ENCODE assay signal across 8 cellular contexts in the genomic region with DNA sequence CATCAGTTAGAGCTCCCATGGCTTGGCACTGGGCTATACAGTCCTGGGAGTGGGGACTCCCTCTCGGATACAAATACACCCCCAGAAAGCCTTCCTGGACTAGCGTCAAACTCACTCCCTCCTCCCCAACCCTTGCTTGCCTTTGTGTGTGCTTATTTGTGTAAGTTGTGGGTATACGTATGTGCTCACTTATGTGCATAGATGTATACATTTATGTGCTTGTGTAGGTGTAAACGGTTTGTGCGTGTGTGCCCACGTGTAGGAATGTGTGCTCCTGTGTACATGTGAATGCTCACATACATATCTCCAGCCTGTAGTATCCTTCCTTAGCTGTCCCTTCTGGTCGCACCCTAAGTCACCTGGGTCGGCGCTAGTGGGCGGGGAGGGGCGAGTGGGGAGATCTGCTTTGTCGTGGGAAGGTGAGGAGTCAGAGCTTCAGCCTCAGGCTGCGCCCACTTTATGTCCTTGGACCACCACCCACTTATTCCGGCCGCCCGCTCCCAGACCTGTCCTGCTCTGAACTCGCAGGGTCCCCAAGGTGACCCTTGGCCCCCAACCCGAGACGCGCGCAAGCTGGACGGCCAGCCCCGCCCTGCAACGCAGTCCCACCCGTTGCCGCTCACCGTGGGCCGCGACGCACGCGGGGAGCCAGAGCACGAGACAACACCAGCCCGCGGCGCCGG. TPM values are rescaled to one million over a fixed set of nuclear protein-coding genes. Genes with fewer than 3 reads are reported as not detected.
DNase-seq lines count a peak whose midpoint lies in the region; ATAC-seq, FAIRE-seq and TF ChIP-seq lines count a peak whose summit lies in the region.

No MANE protein-coding gene starts in this region.

- H3K36me3 ChIP-seq in K562 (ENCODE audit: control insufficient read depth, insufficient read depth, low read length) = peaks cover 46% of the 10 kb centered on the region
- H3K36me3 ChIP-seq in stomach = peaks cover 18 to 36% (median 25%) of the 10 kb centered on the region in 4 donors

- POLR2A ChIA-PET in K562 (lab: Yijun Ruan, JAX) = interaction anchor here (0.5 to 6.3 kb wide), 11 partner anchors 9 to 661 kb away, joined by 3 to 43 read pairs (median 5); no protein-coding TSS in a partner anchor

- no peak for TF ChIP-seq EP300 in K562 (IDR thresholded peaks at IDR 0.05; ENCODE audit: low read length)
- no peak for TF ChIP-seq EP300 in stomach (IDR thresholded peaks at IDR 0.05)

- H3K4me1 ChIP-seq in K562 (replicated peaks in 1 of 2; ENCODE audit: control insufficient read depth in 2 of 2, insufficient read depth in 2 of 2, low read length in 2 of 2) (peaks cover 13 to 19% of the 10 kb centered on the region in 2 experiments; a peak in 3 of 5 replicates), stomach (peaks cover 20 to 42% (median 39%) of the 10 kb centered on the region in 4 donors)

- H3K4me3 ChIP-seq in K562 (peak overlapping the region; percentile 95), stomach (peak overlapping the region; percentile 81 to 85 (median 82))

- peak overlapping the region; percentile 93 for H2AFZ ChIP-seq in K562 (ENCODE audit: low read depth, low read length)

- H4K20me1 ChIP-seq in K562 (replicated peaks; ENCODE audit: control insufficient read depth, insufficient read depth, low read length) = peaks cover 26% of the 10 kb centered on the region

- no peaks in the 10 kb centered on the region for H3K9me3 ChIP-seq in K562 (replicated peaks; ENCODE audit: control insufficient read depth, insufficient read depth, low read depth, low read length)
- no peaks in the 10 kb centered on the region for H3K9me3 ChIP-seq in stomach

- CTCF ChIA-PET in K562 (lab: Yijun Ruan, JAX; ENCODE audit: low intra/inter-chr PET ratio) = no interaction called here

- WGBS in K562 (ENCODE audit: insufficient coverage, low coverage, missing lambda C conversion rate) = 2% methylated on average over 13 of the region's 37 CpGs
- WGBS in stomach, 5 donors = 1 to 2% (median 1%) methylated on average over 32 to 37 of the region's 37 CpGs

- H3K27ac ChIP-seq in K562 (ENCODE audit: extremely low read depth, low read depth, low read length) (peak overlapping the region; percentile 67), stomach (peak overlapping the region; percentile 72 to 96 (median 92))

- peak; percentile 11 for DNase-seq in EH (ENCODE audit: low read depth)
- DNase-seq in NAMALWA (ENCODE audit: low spot score) = peak; percentile 63
- DNase-seq in K562 (ENCODE audit: extremely low read depth in 1 of 4, low spot score in 3 of 4) = peak; percentile 60 to 78 (median 71)
- peak; percentile 36 for DNase-seq in left kidney (ENCODE audit: low read depth, low spot score)
- no peak for DNase-seq in stomach
- DNase-seq in iPS-NIHi11 (ENCODE audit: low spot score) = no peak

- H3K79me2 ChIP-seq in K562 (ENCODE audit: control insufficient read depth, insufficient read depth, low read length) = peaks cover 50% of the 10 kb centered on the region

- no peak for TF ChIP-seq RAD21 in K562 (CRISPR knock-in tag; conservative IDR thresholded peaks at IDR 0.05 in 1 of 2, IDR thresholded peaks at IDR 0.05 in 1 of 2)

- intact Hi-C loops in K562 (cut with micrococcal nuclease) = loop anchor here (1.0 kb wide), 1 partner anchor 18 kb away; a partner anchor contains a TSS
- intact Hi-C loops in stomach (cut with DNase I; ENCODE audit: low total_unique reads) = no loop called here

- no peak for FAIRE-seq in K562 (lab: Jason Lieb, UNC)

- in situ Hi-C loops in K562 (cut with MboI) = no loop called here

- no peaks in the 10 kb centered on the region for H3K27me3 ChIP-seq in K562 (ENCODE audit: control insufficient read depth in 2 of 2, insufficient read depth in 2 of 2, low read length in 2 of 2)
- H3K27me3 ChIP-seq in stomach = no peaks in the 10 kb centered on the region

- TF ChIP-seq CTCF in K562 (IDR thresholded peaks at IDR 0.05 in 2 of 3, conservative IDR thresholded peaks at IDR 0.05 in 1 of 3; ENCODE audit: insufficient read depth in 2 of 3, low read depth in 1 of 3, low read length in 3 of 3) = peak; percentile 16 to 48 (median 33); a peak in 4 of 6 replicates
- no peak for TF ChIP-seq CTCF in stomach (IDR thresholded peaks at IDR 0.05)

- TF ChIP-seq POLR2A in K562 (conservative IDR thresholded peaks at IDR 0.05) = no peak
- TF ChIP-seq POLR2A in stomach (IDR thresholded peaks at IDR 0.05) = no peak

- H3K9ac ChIP-seq in K562 (ENCODE audit: insufficient read depth in 1 of 2, low read depth in 2 of 2, low read length in 2 of 2) = peak overlapping the region; percentile 91 to 95

- ATAC-seq in GM21390 (IDR thresholded peaks at IDR 0.05; ENCODE audit: unreplicated experiment) (peak; percentile 2), K562 (peak; percentile 54), GM19351 (IDR thresholded peaks at IDR 0.05; ENCODE audit: unreplicated experiment) (no peak)

- TSS peak; percentile 68 for BruUV-seq in K562 (replicated peaks; lab: Mats Ljungman, UMichigan)

- peak overlapping the region; percentile 98 for H3K4me2 ChIP-seq in K562 (ENCODE audit: insufficient read depth, low read length)

- H3K9me1 ChIP-seq in K562 (ENCODE audit: control insufficient read depth, insufficient read depth, low read length) = peaks cover 11% of the 10 kb centered on the region

RNA-seq across cellular contexts. Expression of a gene that starts 0.4 kb away (rescaled TPM):
- total RNA-seq in K562 (2011; cell fraction: chromatin; rRNA removed; ENCODE audit: low replicate concordance) = 11.4 and 34.2 TPM in 2 replicates
- 47.5 and 50.4 TPM in 2 replicates for total RNA-seq in K562 (2011; cell fraction: nucleolus; rRNA removed)
- total RNA-seq in K562 (2011; cell fraction: nucleoplasm; rRNA removed) = 38.3 and 45.1 TPM in 2 replicates
- 43.1 and 47.4 TPM in 2 replicates for total RNA-seq in K562 (2014; rRNA removed)
- 26.1 and 32.9 TPM in 2 replicates for total RNA-seq in K562 (2014; rRNA removed; fragmentation: Illumina TruSeq; extraction: Trizol)
- 33.8 and 33.9 TPM in 2 replicates for total RNA-seq in K562 (2015; rRNA removed; fragmentation: Illumina TruSeq; extraction: Trizol)
- total RNA-seq in K562 (2021) = 36.3 and 41.2 TPM in 2 replicates
- 23.3 and 34.2 TPM in 2 replicates for polyA plus RNA-seq in K562 (2011; rRNA removed)
- 27.5 and 84.8 TPM in 2 replicates for polyA plus RNA-seq in K562 (2011; cell fraction: cytosol; rRNA removed)
- polyA plus RNA-seq in K562 (2011; cell fraction: nucleus; rRNA removed) = 13.6 and 23.0 TPM in 2 replicates
- polyA plus RNA-seq in K562 (2012) = 34.4 and 39.4 TPM in 2 replicates
- polyA plus RNA-seq in K562 (2014; fragmentation: Illumina TruSeq; extraction: Trizol) = 36.1 and 38.5 TPM in 2 replicates
- 10 to 100 TPM in 1 of 2 experiments, 1 to 10 TPM in 1; 7.3 to 10.7 TPM for polyA plus RNA-seq in K562 (2014; fragmentation: Nextera tagmentation; extraction: Ambion mirVana)
- polyA plus RNA-seq in K562 (2014; rRNA removed) = 40.9 and 43.1 TPM in 2 replicates
- 9.2 and 20.3 TPM in 2 replicates for polyA minus RNA-seq in K562 (2011; rRNA and poly(A)+ RNA removed)
- polyA minus RNA-seq in K562 (2011; cell fraction: cytosol; rRNA and poly(A)+ RNA removed) = 9.3 and 18.8 TPM in 2 replicates
- polyA minus RNA-seq in K562 (2011; cell fraction: nucleus; rRNA and poly(A)+ RNA removed) = 6.7 and 7.3 TPM in 2 replicates
- total RNA-seq in stomach = 100 to 1,000 TPM in 1 of 5 donors, 10 to 100 TPM in 2, 1 to 10 TPM in 2; 7.1 to 123 (median 18.7) TPM
- 10 to 100 TPM; 21.5 to 45.9 (median 30.1) TPM for polyA plus RNA-seq in stomach

RNA-seq across cellular contexts. Expression of a gene that starts 1.5 kb away (rescaled TPM):
- total RNA-seq in K562 (2011; cell fraction: chromatin; rRNA removed; ENCODE audit: low replicate concordance) = 147 and 196 TPM in 2 replicates
- total RNA-seq in K562 (2011; cell fraction: nucleolus; rRNA removed) = 171 and 174 TPM in 2 replicates
- 140 and 154 TPM in 2 replicates for total RNA-seq in K562 (2011; cell fraction: nucleoplasm; rRNA removed)
- 638 and 695 TPM in 2 replicates for total RNA-seq in K562 (2014; rRNA removed)
- total RNA-seq in K562 (2014; rRNA removed; fragmentation: Illumina TruSeq; extraction: Trizol) = 579 and 592 TPM in 2 replicates
- total RNA-seq in K562 (2015; rRNA removed; fragmentation: Illumina TruSeq; extraction: Trizol) = 599 and 679 TPM in 2 replicates
- 647 and 659 TPM in 2 replicates for total RNA-seq in K562 (2021)
- polyA plus RNA-seq in K562 (2011; rRNA removed) = 366 and 847 TPM in 2 replicates
- 404 and 796 TPM in 2 replicates for polyA plus RNA-seq in K562 (2011; cell fraction: cytosol; rRNA removed)
- 126 and 224 TPM in 2 replicates for polyA plus RNA-seq in K562 (2011; cell fraction: nucleus; rRNA removed)
- 329 and 1,243 TPM in 2 replicates for polyA plus RNA-seq in K562 (2012)
- 833 and 856 TPM in 2 replicates for polyA plus RNA-seq in K562 (2014; fragmentation: Illumina TruSeq; extraction: Trizol)
- 100 to 1,000 TPM; 326 to 587 TPM for polyA plus RNA-seq in K562 (2014; fragmentation: Nextera tagmentation; extraction: Ambion mirVana)
- polyA plus RNA-seq in K562 (2014; rRNA removed) = 625 and 697 TPM in 2 replicates
- polyA minus RNA-seq in K562 (2011; rRNA and poly(A)+ RNA removed) = 536 and 870 TPM in 2 replicates
- polyA minus RNA-seq in K562 (2011; cell fraction: cytosol; rRNA and poly(A)+ RNA removed) = 230 and 274 TPM in 2 replicates
- 90.9 and 94.3 TPM in 2 replicates for polyA minus RNA-seq in K562 (2011; cell fraction: nucleus; rRNA and poly(A)+ RNA removed)
- total RNA-seq in stomach = 100 to 1,000 TPM; 124 to 243 (median 145) TPM
- polyA plus RNA-seq in stomach = 100 to 1,000 TPM; 140 to 159 (median 150) TPM

RNA-seq across cellular contexts. Expression of a gene that starts 18.6 kb away (rescaled TPM):
- 42.1 and 110 TPM in 2 replicates for total RNA-seq in K562 (2011; cell fraction: chromatin; rRNA removed; ENCODE audit: low replicate concordance)
- total RNA-seq in K562 (2011; cell fraction: nucleolus; rRNA removed) = 65.9 and 71.5 TPM in 2 replicates
- total RNA-seq in K562 (2011; cell fraction: nucleoplasm; rRNA removed) = 61.0 and 61.4 TPM in 2 replicates
- total RNA-seq in K562 (2014; rRNA removed) = 32.0 and 39.5 TPM in 2 replicates
- total RNA-seq in K562 (2014; rRNA removed; fragmentation: Illumina TruSeq; extraction: Trizol) = 27.8 and 30.7 TPM in 2 replicates
- 34.7 and 37.2 TPM in 2 replicates for total RNA-seq in K562 (2015; rRNA removed; fragmentation: Illumina TruSeq; extraction: Trizol)
- total RNA-seq in K562 (2021) = 43.4 and 44.4 TPM in 2 replicates
- polyA plus RNA-seq in K562 (2011; rRNA removed) = 32.8 and 46.7 TPM in 2 replicates
- 31.4 and 48.2 TPM in 2 replicates for polyA plus RNA-seq in K562 (2011; cell fraction: cytosol; rRNA removed)
- 43.5 and 96.9 TPM in 2 replicates for polyA plus RNA-seq in K562 (2011; cell fraction: nucleus; rRNA removed)
- 30.6 and 31.1 TPM in 2 replicates for polyA plus RNA-seq in K562 (2012)
- polyA plus RNA-seq in K562 (2014; fragmentation: Illumina TruSeq; extraction: Trizol) = 49.9 and 56.8 TPM in 2 replicates
- 10 to 100 TPM; 11.4 to 20.8 TPM for polyA plus RNA-seq in K562 (2014; fragmentation: Nextera tagmentation; extraction: Ambion mirVana)
- polyA plus RNA-seq in K562 (2014; rRNA removed) = 31.7 and 51.6 TPM in 2 replicates
- polyA minus RNA-seq in K562 (2011; rRNA and poly(A)+ RNA removed) = 19.6 and 36.4 TPM in 2 replicates
- 9.3 and 21.5 TPM in 2 replicates for polyA minus RNA-seq in K562 (2011; cell fraction: cytosol; rRNA and poly(A)+ RNA removed)
- 23.3 and 27.6 TPM in 2 replicates for polyA minus RNA-seq in K562 (2011; cell fraction: nucleus; rRNA and poly(A)+ RNA removed)
- total RNA-seq in stomach = 100 to 1,000 TPM in 1 of 5 donors, 10 to 100 TPM in 2, 1 to 10 TPM in 2; 3.5 to 136 (median 12.9) TPM
- 10 to 100 TPM; 11.3 to 13.1 (median 13.0) TPM for polyA plus RNA-seq in stomach

RNA-seq across cellular contexts. Expression of a gene that starts 30.2 kb away (rescaled TPM):
- not detected in 2 replicates for total RNA-seq in K562 (2011; cell fraction: chromatin; rRNA removed; ENCODE audit: low replicate concordance)
- not detected in 2 replicates for total RNA-seq in K562 (2011; cell fraction: nucleolus; rRNA removed)
- total RNA-seq in K562 (2011; cell fraction: nucleoplasm; rRNA removed) = not detected in 2 replicates
- total RNA-seq in K562 (2014; rRNA removed) (not detected in 2 replicates), K562 (2014; rRNA removed; fragmentation: Illumina TruSeq; extraction: Trizol) (not detected in 2 replicates), K562 (2015; rRNA removed; fragmentation: Illumina TruSeq; extraction: Trizol) (not detected in 2 replicates), K562 (2021) (not detected in 2 replicates), stomach (not detected)
- polyA plus RNA-seq in K562 (2011; rRNA removed) (not detected in 2 replicates), K562 (2014; fragmentation: Illumina TruSeq; extraction: Trizol) (not detected in 2 replicates), K562 (2014; fragmentation: Nextera tagmentation; extraction: Ambion mirVana) (not detected), K562 (2014; rRNA removed) (not detected in 2 replicates), stomach (under 1 TPM in 2 of 3 donors, not detected in 1; 0.25 to 0.31 TPM)
- not detected in 2 replicates for polyA plus RNA-seq in K562 (2011; cell fraction: cytosol; rRNA removed)
- polyA plus RNA-seq in K562 (2011; cell fraction: nucleus; rRNA removed) = not detected in 2 replicates
- polyA plus RNA-seq in K562 (2012) = not detected in 2 replicates
- polyA minus RNA-seq in K562 (2011; rRNA and poly(A)+ RNA removed) = not detected in 2 replicates
- polyA minus RNA-seq in K562 (2011; cell fraction: cytosol; rRNA and poly(A)+ RNA removed) = not detected in 2 replicates
- not detected in 2 replicates for polyA minus RNA-seq in K562 (2011; cell fraction: nucleus; rRNA and poly(A)+ RNA removed)

RNA-seq across cellular contexts. Expression of a gene that starts 51.7 kb away (rescaled TPM):
- 9.4 and 23.0 TPM in 2 replicates for total RNA-seq in K562 (2011; cell fraction: chromatin; rRNA removed; ENCODE audit: low replicate concordance)
- 12.6 and 13.2 TPM in 2 replicates for total RNA-seq in K562 (2011; cell fraction: nucleolus; rRNA removed)
- 9.8 and 10.7 TPM in 2 replicates for total RNA-seq in K562 (2011; cell fraction: nucleoplasm; rRNA removed)
- total RNA-seq in K562 (2014; rRNA removed) (3.5 and 4.8 TPM in 2 replicates), K562 (2014; rRNA removed; fragmentation: Illumina TruSeq; extraction: Trizol) (1.5 and 1.9 TPM in 2 replicates), K562 (2015; rRNA removed; fragmentation: Illumina TruSeq; extraction: Trizol) (1.4 and 1.9 TPM in 2 replicates), K562 (2021) (7.7 and 8.2 TPM in 2 replicates), stomach (10 to 100 TPM in 1 of 5 donors, 1 to 10 TPM in 3, under 1 TPM in 1; 0.55 to 16.8 (median 4.0) TPM)
- polyA plus RNA-seq in K562 (2011; rRNA removed) (5.5 and 6.1 TPM in 2 replicates), K562 (2014; fragmentation: Illumina TruSeq; extraction: Trizol) (4.1 and 4.4 TPM in 2 replicates), K562 (2014; fragmentation: Nextera tagmentation; extraction: Ambion mirVana) (under 1 TPM; 0.21 to 0.36 TPM), K562 (2014; rRNA removed) (6.8 and 7.1 TPM in 2 replicates), stomach (1 to 10 TPM in 1 of 3 donors, under 1 TPM in 2; 0.62 to 1.4 (median 0.80) TPM)
- polyA plus RNA-seq in K562 (2011; cell fraction: cytosol; rRNA removed) = 5.6 and 7.1 TPM in 2 replicates
- polyA plus RNA-seq in K562 (2011; cell fraction: nucleus; rRNA removed) = 26.4 and 47.6 TPM in 2 replicates
- 3.4 and 4.5 TPM in 2 replicates for polyA plus RNA-seq in K562 (2012)
- polyA minus RNA-seq in K562 (2011; rRNA and poly(A)+ RNA removed) = 3.4 and 4.9 TPM in 2 replicates
- polyA minus RNA-seq in K562 (2011; cell fraction: cytosol; rRNA and poly(A)+ RNA removed) = 3.2 and 5.6 TPM in 2 replicates
- 8.7 and 9.3 TPM in 2 replicates for polyA minus RNA-seq in K562 (2011; cell fraction: nucleus; rRNA and poly(A)+ RNA removed)

Comparison
In these comparisons a context has a peak if more than half of its experiments do, and no peak if none do; other contexts are left out.
1. DNase-seq: peak in EH (single experiment), NAMALWA (single experiment), K562 (4 of 4) and left kidney (single experiment); none in stomach (single experiment) and iPS-NIHi11 (single experiment).
2. CTCF ChIP-seq: peak in K562 (3 of 3); none in stomach (0 of 7).